Comparison of ENCODE assay signal across 8 cellular contexts in genomic region chr16:67226295-67226803, GRCh38. TPM values are rescaled to one million over a fixed set of nuclear protein-coding genes. Genes with fewer than 3 reads are reported as not detected.
DNase-seq lines count a peak whose midpoint lies in the region; ATAC-seq, FAIRE-seq and TF ChIP-seq lines count a peak whose summit lies in the region.

No MANE protein-coding gene starts in this region.

- no peak for TF ChIP-seq POLR2A in endothelial cell of umbilical vein (IDR thresholded peaks at IDR 0.05; ENCODE audit: low read depth, low read length)

- H3K4me2 ChIP-seq in OCI-LY3 (ENCODE audit: low read length) (peak overlapping the region; percentile 83), endothelial cell of umbilical vein (ENCODE audit: insufficient read depth, low read length) (peak overlapping the region; percentile 42), osteoblast (ENCODE audit: insufficient read depth, low read length) (peak overlapping the region; percentile 97)

- H3K27me3 Mint-ChIP-seq in Calu3 (ENCODE audit: unreplicated experiment): no peaks in the 10 kb centered on the region

- peak overlapping the region; percentile 99 for H3K4me3 Mint-ChIP-seq in Calu3 (ENCODE audit: low read depth, unreplicated experiment)

- H3K4me3 ChIP-seq in OCI-LY3 (ENCODE audit: low read length) (peak overlapping the region; percentile 86), endothelial cell of umbilical vein (replicated peaks in 1 of 3; ENCODE audit: insufficient read depth in 1 of 3, low read depth in 1 of 3, low read length in 3 of 3) (peak overlapping the region in 2 of 3 experiments; percentile 78 to 86), osteoblast (ENCODE audit: insufficient read depth, low read length) (peak overlapping the region; percentile 100)

- H3K36me3 ChIP-seq in OCI-LY3 (replicated peaks; ENCODE audit: low read depth, low read length) (peaks cover 31% of the 10 kb centered on the region), endothelial cell of umbilical vein (ENCODE audit: control insufficient read depth in 2 of 2, extremely low read depth in 1 of 2, insufficient read depth in 2 of 2, low read length in 2 of 2) (peaks cover 10 to 32% of the 10 kb centered on the region in 2 experiments), osteoblast (ENCODE audit: insufficient read depth, low read length) (peaks cover 41% of the 10 kb centered on the region)

- H3K9ac ChIP-seq in OCI-LY3 (ENCODE audit: low read length) (peak overlapping the region; percentile 88), endothelial cell of umbilical vein (replicated peaks; ENCODE audit: extremely low read depth, insufficient read depth, low read length) (peak overlapping the region; percentile 40)

- H4K20me1 ChIP-seq in OCI-LY3 (ENCODE audit: insufficient read depth, low read length): no peaks in the 10 kb centered on the region
- no peaks in the 10 kb centered on the region for H4K20me1 ChIP-seq in endothelial cell of umbilical vein (replicated peaks; ENCODE audit: control insufficient read depth, extremely low read depth, insufficient read depth, low read length)
- H4K20me1 ChIP-seq in osteoblast (ENCODE audit: insufficient read depth, low read length): peaks cover 17% of the 10 kb centered on the region

- H3K9me3 ChIP-seq in OCI-LY3 (ENCODE audit: insufficient read depth, low read length): no peaks in the 10 kb centered on the region
- no peaks in the 10 kb centered on the region for H3K9me3 ChIP-seq in endothelial cell of umbilical vein (replicated peaks; ENCODE audit: control insufficient read depth, insufficient read depth, low read length)
- no peaks in the 10 kb centered on the region for H3K9me3 ChIP-seq in osteoblast (ENCODE audit: low read depth, low read length)

- peaks cover 40% of the 10 kb centered on the region for H3K4me1 Mint-ChIP-seq in Calu3 (ENCODE audit: low read depth, unreplicated experiment)

- peak overlapping the region; percentile 69; the same call in 1 of the 2 replicates for H2AFZ ChIP-seq in OCI-LY3 (ENCODE audit: low read depth, low read length)
- H2AFZ ChIP-seq in endothelial cell of umbilical vein (ENCODE audit: low read depth, low read length): peak overlapping the region; percentile 12
- peak overlapping the region; percentile 96 for H2AFZ ChIP-seq in osteoblast (ENCODE audit: low read length)

- H3K9me3 Mint-ChIP-seq in Calu3 (ENCODE audit: low read depth, unreplicated experiment): no peaks in the 10 kb centered on the region

- intact Hi-C loops in Calu3 (cut with micrococcal nuclease; ENCODE audit: unreplicated experiment): loop anchor here (2.0 kb wide), 1 partner anchor 20 kb away; the partner anchor contains the start of gene FHOD1
- intact Hi-C loops in endothelial cell of umbilical vein (cut with micrococcal nuclease): loop anchor here (1.0 to 5.0 kb wide), 2 partner anchors 20 to 34 kb away; partner anchors contain the start of genes E2F4 and EXOC3L1

- H3K27ac ChIP-seq in OCI-LY3 (ENCODE audit: low read length) (peak overlapping the region; percentile 54), endothelial cell of umbilical vein (ENCODE audit: insufficient read depth, low read depth, low read length) (no peak overlapping the region), osteoblast (ENCODE audit: low read depth, low read length) (peak overlapping the region; percentile 94)

- POLR2A ChIA-PET in endothelial cell of umbilical vein (lab: Charles Lee): interaction anchor here (1.3 to 1.8 kb wide), 4 partner anchors 9 to 51 kb away, joined by 3 to 10 read pairs (median 8); partner anchors contain the start of gene FHOD1

- CTCF ChIA-PET in Calu3 (lab: Charles Lee): interaction anchor here (0.9 to 2.5 kb wide), 7 partner anchors 10 to 295 kb away, joined by 3 to 9 read pairs (median 4); partner anchors contain the start of genes ELMO3 and FHOD1
- CTCF ChIA-PET in endothelial cell of umbilical vein (lab: Charles Lee): interaction anchor here (0.9 to 2.6 kb wide), 8 partner anchors 10 to 209 kb away, joined by 3 to 15 read pairs (median 5); partner anchors contain the start of gene FHOD1

- H3K27me3 ChIP-seq in OCI-LY3 (ENCODE audit: low read depth, low read length): no peaks in the 10 kb centered on the region
- no peaks in the 10 kb centered on the region for H3K27me3 ChIP-seq in endothelial cell of umbilical vein (ENCODE audit: control insufficient read depth in 2 of 2, insufficient read depth in 2 of 2, low read length in 2 of 2)
- no peaks in the 10 kb centered on the region for H3K27me3 ChIP-seq in osteoblast (ENCODE audit: insufficient read depth, low read length)

- TSS peak; percentile 17 for BruUV-seq in Calu3 (replicated peaks; lab: Mats Ljungman, UMichigan)
- TSS peak; percentile 58 for BruUV-seq in endothelial cell of umbilical vein (replicated peaks; lab: Mats Ljungman, UMichigan)

- dilution Hi-C loops in endothelial cell of umbilical vein (cut with MboI; ENCODE audit: extremely low pct_ligation_motif_present, low sequenced_read_pairs): no loop called here

- no peak for ATAC-seq in HG02981 (IDR thresholded peaks at IDR 0.05; ENCODE audit: unreplicated experiment)

- DNase-seq in Calu3 (no peak), endothelial cell of umbilical vein (ENCODE audit: low read depth, low spot score) (no peak), osteoblast (ENCODE audit: insufficient read length, low spot score, missing footprints) (no peak), T1000 (lab: John Stamatoyannopoulos, UW) (no peak), foreskin melanocyte (no peak), Ammon's horn (ENCODE audit: low spot score) (no peak)

- peaks cover 55% of the 10 kb centered on the region for H3K36me3 Mint-ChIP-seq in Calu3 (ENCODE audit: insufficient read depth, unreplicated experiment)

- H3K79me2 ChIP-seq in OCI-LY3 (ENCODE audit: low read length) (peaks cover 21% of the 10 kb centered on the region), endothelial cell of umbilical vein (ENCODE audit: control insufficient read depth, insufficient read depth, low read length) (peaks cover 11% of the 10 kb centered on the region), osteoblast (ENCODE audit: insufficient read depth, low read length) (peaks cover 52% of the 10 kb centered on the region)

- H3K27ac Mint-ChIP-seq in Calu3 (ENCODE audit: unreplicated experiment): peak overlapping the region; percentile 99

- FAIRE-seq in endothelial cell of umbilical vein (lab: Jason Lieb, UNC): no peak

- H3K4me1 ChIP-seq in OCI-LY3 (ENCODE audit: low read length): peaks cover 13% of the 10 kb centered on the region
- peaks cover 18% of the 10 kb centered on the region for H3K4me1 ChIP-seq in endothelial cell of umbilical vein (ENCODE audit: control insufficient read depth, extremely low read depth, insufficient read depth, low read length)
- H3K4me1 ChIP-seq in osteoblast (ENCODE audit: insufficient read depth, low read length): peaks cover 16% of the 10 kb centered on the region

- TF ChIP-seq CTCF in Calu3 (IDR thresholded peaks at IDR 0.05; ENCODE audit: unreplicated experiment) (no peak), OCI-LY3 (IDR thresholded peaks at IDR 0.05; ENCODE audit: low read depth, low read length) (no peak), endothelial cell of umbilical vein (IDR thresholded peaks at IDR 0.05; ENCODE audit: extremely low read depth in 1 of 2, insufficient read depth in 1 of 2, low read depth in 1 of 2, low read length in 2 of 2) (no peak), osteoblast (IDR thresholded peaks at IDR 0.05; ENCODE audit: extremely low read depth, low read depth, low read length) (no peak)

- no peaks in the 10 kb centered on the region for H3K9me1 ChIP-seq in endothelial cell of umbilical vein (replicated peaks; ENCODE audit: control insufficient read depth, extremely low read depth, insufficient read depth, low read length)

RNA-seq across cellular contexts. Expression of gene TMEM208, which starts 0.6 kb away (rescaled TPM):
- 53.5 and 69.2 TPM in 2 replicates for total RNA-seq in Calu3 (2022)
- total RNA-seq in endothelial cell of umbilical vein: 35.3 and 36.3 TPM in 2 replicates
- 94.0 and 98.4 TPM in 2 replicates for polyA plus RNA-seq in endothelial cell of umbilical vein
- polyA plus RNA-seq in endothelial cell of umbilical vein (2011; cell fraction: cytosol; rRNA removed): 53.5 and 55.9 TPM in 2 replicates
- 44.4 and 48.8 TPM in 2 replicates for polyA plus RNA-seq in endothelial cell of umbilical vein (2011; cell fraction: nucleus; rRNA removed)
- 34.1 and 34.9 TPM in 2 replicates for polyA plus RNA-seq in endothelial cell of umbilical vein (2012)
- polyA minus RNA-seq in endothelial cell of umbilical vein: 57.2 and 62.0 TPM in 2 replicates
- 29.2 TPM for polyA minus RNA-seq in endothelial cell of umbilical vein (2011; cell fraction: cytosol; rRNA and poly(A)+ RNA removed)
- polyA minus RNA-seq in endothelial cell of umbilical vein (2011; cell fraction: nucleus; rRNA and poly(A)+ RNA removed): 24.9 and 27.2 TPM in 2 replicates
- total RNA-seq in osteoblast: 22.4 and 25.3 TPM in 2 replicates

RNA-seq across cellular contexts. Expression of gene FHOD1, which starts 20.9 kb away (rescaled TPM):
- total RNA-seq in Calu3 (2022): 37.2 and 37.9 TPM in 2 replicates
- 104 and 124 TPM in 2 replicates for total RNA-seq in endothelial cell of umbilical vein
- 63.6 and 78.6 TPM in 2 replicates for polyA plus RNA-seq in endothelial cell of umbilical vein
- polyA plus RNA-seq in endothelial cell of umbilical vein (2011; cell fraction: cytosol; rRNA removed): 43.3 and 49.4 TPM in 2 replicates
- 289 and 335 TPM in 2 replicates for polyA plus RNA-seq in endothelial cell of umbilical vein (2011; cell fraction: nucleus; rRNA removed)
- polyA plus RNA-seq in endothelial cell of umbilical vein (2012): 84.9 and 85.3 TPM in 2 replicates
- polyA minus RNA-seq in endothelial cell of umbilical vein: 44.3 and 55.7 TPM in 2 replicates
- 17.6 TPM for polyA minus RNA-seq in endothelial cell of umbilical vein (2011; cell fraction: cytosol; rRNA and poly(A)+ RNA removed)
- 42.3 and 55.3 TPM in 2 replicates for polyA minus RNA-seq in endothelial cell of umbilical vein (2011; cell fraction: nucleus; rRNA and poly(A)+ RNA removed)
- 27.4 and 28.2 TPM in 2 replicates for total RNA-seq in osteoblast

RNA-seq across cellular contexts. Expression of gene SLC9A5, which starts 22.4 kb away (rescaled TPM):
- total RNA-seq in Calu3 (2022) (2.4 and 4.4 TPM in 2 replicates), endothelial cell of umbilical vein (2.8 and 4.2 TPM in 2 replicates), osteoblast (2.9 and 3.6 TPM in 2 replicates)
- 2.7 and 3.2 TPM in 2 replicates for polyA plus RNA-seq in endothelial cell of umbilical vein
- polyA plus RNA-seq in endothelial cell of umbilical vein (2011; cell fraction: cytosol; rRNA removed): 1.4 and 1.5 TPM in 2 replicates
- polyA plus RNA-seq in endothelial cell of umbilical vein (2011; cell fraction: nucleus; rRNA removed): 17.7 and 19.4 TPM in 2 replicates
- 3.0 and 3.9 TPM in 2 replicates for polyA plus RNA-seq in endothelial cell of umbilical vein (2012)
- polyA minus RNA-seq in endothelial cell of umbilical vein: 2.2 and 2.7 TPM in 2 replicates
- 0.51 TPM for polyA minus RNA-seq in endothelial cell of umbilical vein (2011; cell fraction: cytosol; rRNA and poly(A)+ RNA removed)
- 2.5 and 3.0 TPM in 2 replicates for polyA minus RNA-seq in endothelial cell of umbilical vein (2011; cell fraction: nucleus; rRNA and poly(A)+ RNA removed)

RNA-seq across cellular contexts. Expression of gene ELMO3, which starts 27.4 kb away (rescaled TPM):
- total RNA-seq in Calu3 (2022): 31.9 and 43.2 TPM in 2 replicates
- 4.3 and 5.7 TPM in 2 replicates for total RNA-seq in endothelial cell of umbilical vein
- polyA plus RNA-seq in endothelial cell of umbilical vein: 3.9 and 4.1 TPM in 2 replicates
- polyA plus RNA-seq in endothelial cell of umbilical vein (2011; cell fraction: cytosol; rRNA removed): 1.2 and 1.8 TPM in 2 replicates
- 17.7 and 18.0 TPM in 2 replicates for polyA plus RNA-seq in endothelial cell of umbilical vein (2011; cell fraction: nucleus; rRNA removed)
- 1.7 and 2.5 TPM in 2 replicates for polyA plus RNA-seq in endothelial cell of umbilical vein (2012)
- polyA minus RNA-seq in endothelial cell of umbilical vein: 0.74 and 0.87 TPM in 2 replicates
- polyA minus RNA-seq in endothelial cell of umbilical vein (2011; cell fraction: cytosol; rRNA and poly(A)+ RNA removed): 2.8 TPM
- polyA minus RNA-seq in endothelial cell of umbilical vein (2011; cell fraction: nucleus; rRNA and poly(A)+ RNA removed): 1.9 and 4.0 TPM in 2 replicates
- 0.29 and 0.36 TPM in 2 replicates for total RNA-seq in osteoblast

RNA-seq across cellular contexts. Expression of gene E2F4, which starts 34.4 kb away (rescaled TPM):
- total RNA-seq in Calu3 (2022) (95.3 and 101 TPM in 2 replicates), endothelial cell of umbilical vein (110 and 112 TPM in 2 replicates), osteoblast (51.9 and 56.5 TPM in 2 replicates)
- polyA plus RNA-seq in endothelial cell of umbilical vein: 168 and 199 TPM in 2 replicates
- polyA plus RNA-seq in endothelial cell of umbilical vein (2011; cell fraction: cytosol; rRNA removed): 124 and 132 TPM in 2 replicates
- polyA plus RNA-seq in endothelial cell of umbilical vein (2011; cell fraction: nucleus; rRNA removed): 358 and 365 TPM in 2 replicates
- polyA plus RNA-seq in endothelial cell of umbilical vein (2012): 79.3 and 84.3 TPM in 2 replicates
- 100 and 109 TPM in 2 replicates for polyA minus RNA-seq in endothelial cell of umbilical vein
- polyA minus RNA-seq in endothelial cell of umbilical vein (2011; cell fraction: cytosol; rRNA and poly(A)+ RNA removed): 54.8 TPM
- 62.3 and 65.0 TPM in 2 replicates for polyA minus RNA-seq in endothelial cell of umbilical vein (2011; cell fraction: nucleus; rRNA and poly(A)+ RNA removed)

Comparison
In these comparisons a context has a peak if more than half of its experiments do, and no peak if none do; other contexts are left out.
1. H2AFZ ChIP-seq: peak in every context shown above with its lines; median percentile 96 in osteoblast; 69 in OCI-LY3; 12 in endothelial cell of umbilical vein.
2. H3K4me2 ChIP-seq: peak in every context shown above with its lines; median percentile 97 in osteoblast; 83 in OCI-LY3; 42 in endothelial cell of umbilical vein.